In genomic region chr11:129391350-129391749, GRCh38 we compare ENCODE assay signal across 26 cellular contexts. TPM values are rescaled to one million over a fixed set of nuclear protein-coding genes. Genes with fewer than 3 reads are reported as not detected.
"Had no signal": no experiment of that assay in that cellular context is flagged by ENCODE, and none has a peak within 500 bp of the region (broad histone marks: within the 10 kb centered on the region; RNA-seq: fewer than 3 reads in every experiment).

No MANE protein-coding gene starts in this region.

- H3K4me2 ChIP-seq: SK-N-SH had no signal

- H3K27ac ChIP-seq: adrenal gland, SJCRH30, WERI-Rb-1 had no signal

- H3K4me1 ChIP-seq: adrenal gland, SJCRH30 had no signal

- DNase-seq: activated CD4-positive, alpha-beta memory T cell treated with anti-CD3 and anti-CD28 coated beads, Interleukin-2, amount 10 ng/mL, durations not matched to agents 7 days and 5 days; activated CD4-positive, alpha-beta T cell treated with anti-CD3 and anti-CD28 coated beads for 36 hours; activated CD4-positive, alpha-beta T cell treated with anti-CD3 and anti-CD28 coated beads, Interleukin-2, amount 50 U/mL, for 1 hour; activated gamma-delta T cell; activated naive CD4-positive, alpha-beta T cell treated with anti-CD3 and anti-CD28 coated beads, Interleukin-2, amount 50 U/mL, for 16 hours; activated naive CD8-positive, alpha-beta T cell treated with anti-CD3 and anti-CD28 coated beads, Interleukin-2, amount 10 ng/mL, durations not matched to agents 7 days and 5 days; activated T-cell treated with anti-CD3 and anti-CD28 coated beads for 4 hours; activated T-cell treated with anti-CD3 and anti-CD28 coated beads, Interleukin-2, amount 50 U/mL, for 48 hours; adrenal gland; anterior cingulate cortex; MG63; NCI-H1105; NCI-H1436; NCI-H1694 treated with DMSO at 0.1 percent for 48 hours; NCI-H345; NCI-H526 treated with DMSO at 0.1 percent for 48 hours; NCI-H82; RPMI8226; SJCRH30; SK-N-SH; T-helper 1 cell; WERI-Rb-1 had no signal

- ATAC-seq: activated CD4-positive, alpha-beta T cell treated with anti-CD3 and anti-CD28 coated beads for 36 hours; activated T-helper 17 cell treated with anti-CD3 and anti-CD28 coated beads, Interleukin-2, amount 50 U/mL, for 72 hours; Panc1; Right ventricle myocardium inferior had no signal

- H3K36me3 ChIP-seq: adrenal gland, MG63, SJCRH30, WERI-Rb-1 had no signal

- H3K27me3 ChIP-seq: SJCRH30 had no signal

- H3K9ac ChIP-seq: SK-N-SH had no signal

- H3K9me3 ChIP-seq: adrenal gland, MG63, SJCRH30, SK-N-SH had no signal

- H3K4me3 ChIP-seq: adrenal gland, MG63, SJCRH30 had no signal

RNA-seq across cellular contexts. Expression of gene BARX2, which starts 15.7 kb away (rescaled TPM):
- total RNA-seq: activated CD4-positive, alpha-beta memory T cell treated with anti-CD3 and anti-CD28 coated beads, Interleukin-2, amount 10 ng/mL, durations not matched to agents 7 days and 5 days; activated naive CD8-positive, alpha-beta T cell treated with anti-CD3 and anti-CD28 coated beads, Interleukin-2, amount 10 ng/mL, durations not matched to agents 7 days and 5 days; activated T-helper 17 cell treated with anti-CD3 and anti-CD28 coated beads, Interleukin-2, amount 50 U/mL, for 72 hours; adrenal gland; cardiac septum; Right ventricle myocardium inferior had no signal
- polyA plus RNA-seq: SK-N-SH had no signal
